Comparison of ENCODE assay signal across 10 cellular contexts in genomic region chr9:18296702-18297531, GRCh38.
DNase-seq lines count a peak whose midpoint lies in the region; ATAC-seq, FAIRE-seq and TF ChIP-seq lines count a peak whose summit lies in the region.
"Had no signal": no experiment of that assay in that cellular context is flagged by ENCODE, and none has a peak within 500 bp of the region (broad histone marks: within the 10 kb centered on the region; RNA-seq: fewer than 3 reads in every experiment).

No MANE protein-coding gene starts in this region.

- no peak for TF ChIP-seq POLR2A in NB4 (IDR thresholded peaks at IDR 0.05; ENCODE audit: extremely low read depth, insufficient read length)

- TF ChIP-seq CTCF in D721Med (IDR thresholded peaks at IDR 0.05; ENCODE audit: insufficient read depth, missing control alignments) (no peak), NB4 (IDR thresholded peaks at IDR 0.05; ENCODE audit: low read depth, low read length) (no peak), cardiac fibroblast (IDR thresholded peaks at IDR 0.05; ENCODE audit: low read depth, low read length) (no peak), lower lobe of right lung (IDR thresholded peaks at IDR 0.05) (no peak)

- no peaks in the 10 kb centered on the region for H3K36me3 ChIP-seq in lower lobe of right lung
- H3K36me3 ChIP-seq: upper lobe of left lung had no signal

- H3K4me1 ChIP-seq in lower lobe of right lung = no peaks in the 10 kb centered on the region
- H3K4me1 ChIP-seq: upper lobe of left lung had no signal

- intact Hi-C loops in lower lobe of right lung (cut with DNase I) = no loop called here

- H3K9me3 ChIP-seq in lower lobe of right lung = no peaks in the 10 kb centered on the region
- H3K9me3 ChIP-seq: upper lobe of left lung had no signal

- DNase-seq in D721Med (ENCODE audit: insufficient read length, low spot score) = no peak
- DNase-seq in NB4 (ENCODE audit: low read depth) = peak; percentile 36
- peak; percentile 55 to 60 for DNase-seq in cardiac fibroblast (ENCODE audit: low read depth in 2 of 2)
- peak; percentile 10 for DNase-seq in myocyte (ENCODE audit: low read depth)
- DNase-seq in GDM1 (lab: John Stamatoyannopoulos, UW) = no peak
- DNase-seq in lower lobe of right lung = no peak
- DNase-seq in activated naive CD4-positive, alpha-beta T cell (lab: John Stamatoyannopoulos, UW) = no peak
- DNase-seq: activated CD4-positive, alpha-beta T cell treated with anti-CD3 and anti-CD28 coated beads for 36 hours; upper lobe of left lung had no signal

- H3K27ac ChIP-seq in lower lobe of right lung = no peak overlapping the region
- H3K27ac ChIP-seq: upper lobe of left lung had no signal

- H3K27me3 ChIP-seq in lower lobe of right lung (ENCODE audit: low read depth) = no peaks in the 10 kb centered on the region
- H3K27me3 ChIP-seq: upper lobe of left lung had no signal

- peak; percentile 41 for FAIRE-seq in D721Med (lab: Jason Lieb, UNC)

- ATAC-seq in HG03378 (IDR thresholded peaks at IDR 0.05; ENCODE audit: unreplicated experiment) = no peak
- ATAC-seq in lower lobe of right lung = no peak
- ATAC-seq: activated CD4-positive, alpha-beta T cell treated with anti-CD3 and anti-CD28 coated beads for 36 hours had no signal

- H3K4me3 ChIP-seq in NB4 (ENCODE audit: low read depth, low read length) = no peak overlapping the region
- H3K4me3 ChIP-seq in cardiac fibroblast (replicated peaks in 1 of 2; ENCODE audit: low read depth in 2 of 2, low read length in 2 of 2) = peak overlapping the region in 1 of 2 donors; percentile 34
- H3K4me3 ChIP-seq in lower lobe of right lung = no peak overlapping the region
- H3K4me3 ChIP-seq: upper lobe of left lung had no signal

Comparison
In these comparisons a context has a peak if more than half of its experiments do, and no peak if none do; other contexts are left out.
1. DNase-seq: peak in NB4 (single experiment), cardiac fibroblast (2 of 2) and myocyte (single experiment); none in D721Med (single experiment), GDM1 (single experiment), lower lobe of right lung (single experiment) and activated naive CD4-positive, alpha-beta T cell (0 of 4).